25 cellular contexts compared by ENCODE assay signal in genomic region chr9:105030285-105030684, GRCh38.
"Had no signal": no experiment of that assay in that cellular context is flagged by ENCODE, and none has a peak within 500 bp of the region (broad histone marks: within the 10 kb centered on the region; RNA-seq: fewer than 3 reads in every experiment).

No MANE protein-coding gene starts in this region.

- H3K36me3 Mint-ChIP-seq: mesothelial cell of epicardium, naive B cell had no signal

- H3K4me1 Mint-ChIP-seq: endodermal cell, immature natural killer cell, mesothelial cell of epicardium, naive B cell had no signal

- H3K27ac ChIP-seq: colonic mucosa, esophagus muscularis mucosa, foreskin keratinocyte, gastroesophageal sphincter, heart left ventricle, hepatocyte, left lung, lower lobe of right lung had no signal

- H2AFZ ChIP-seq: hepatocyte had no signal

- H3K27ac Mint-ChIP-seq: dendritic cell treated with granulocyte-macrophage colony-stimulating factor and Interleukin-4, amounts not matched to agents 40 ng/mL and 50 ng/mL, for 4 days; effector memory CD8-positive, alpha-beta T cell; endodermal cell; immature natural killer cell; mesothelial cell of epicardium; naive B cell had no signal

- H3K9me3 Mint-ChIP-seq: dendritic cell treated with granulocyte-macrophage colony-stimulating factor and Interleukin-4, amounts not matched to agents 40 ng/mL and 50 ng/mL, for 4 days; effector memory CD8-positive, alpha-beta T cell; mesothelial cell of epicardium had no signal

- H3K4me3 ChIP-seq: colonic mucosa, esophagus muscularis mucosa, gastroesophageal sphincter, heart left ventricle, hepatocyte, left lung, lower lobe of right lung, mucosa of descending colon had no signal

- ATAC-seq: effector memory CD8-positive, alpha-beta T cell; foreskin keratinocyte; gastroesophageal sphincter; heart left ventricle; left cardiac atrium; left lung; left ventricle myocardium superior; lower lobe of right lung; mucosa of descending colon had no signal

- H3K36me3 ChIP-seq: colonic mucosa, esophagus muscularis mucosa, gastroesophageal sphincter, heart left ventricle, left lung, lower lobe of right lung had no signal

- H3K4me3 Mint-ChIP-seq: dendritic cell treated with granulocyte-macrophage colony-stimulating factor and Interleukin-4, amounts not matched to agents 40 ng/mL and 50 ng/mL, for 4 days; effector memory CD8-positive, alpha-beta T cell; endodermal cell; immature natural killer cell; mesothelial cell of epicardium; naive B cell had no signal

- H3K79me2 ChIP-seq: hepatocyte had no signal

- H3K27me3 ChIP-seq: colonic mucosa, esophagus muscularis mucosa, foreskin keratinocyte, gastroesophageal sphincter, heart left ventricle, hepatocyte, left lung had no signal

- H3K27me3 Mint-ChIP-seq: dendritic cell treated with granulocyte-macrophage colony-stimulating factor and Interleukin-4, amounts not matched to agents 40 ng/mL and 50 ng/mL, for 4 days; naive B cell had no signal

- H3K4me1 ChIP-seq: colonic mucosa, esophagus muscularis mucosa, foreskin keratinocyte, gastroesophageal sphincter, heart left ventricle, left lung, lower lobe of right lung had no signal

- DNase-seq: colonic mucosa; cortex of kidney; effector CD8-positive, alpha-beta T cell; effector memory CD8-positive, alpha-beta T cell; endodermal cell; erythroblast; foreskin keratinocyte; heart left ventricle; hypothalamus; immature natural killer cell; islet precursor cell; left cardiac atrium; left lung; left ventricle myocardium superior; lower lobe of right lung; mesenchymal stem cell; mucosa of descending colon; naive B cell had no signal

- FAIRE-seq: endometrium, frontal cortex had no signal

- H3K9me3 ChIP-seq: colonic mucosa, esophagus muscularis mucosa, gastroesophageal sphincter, heart left ventricle, left lung, lower lobe of right lung, mucosa of descending colon had no signal

- H3K4me2 ChIP-seq: hepatocyte had no signal
